Comparison of ENCODE assay signal across 15 cellular contexts in the genomic region with DNA sequence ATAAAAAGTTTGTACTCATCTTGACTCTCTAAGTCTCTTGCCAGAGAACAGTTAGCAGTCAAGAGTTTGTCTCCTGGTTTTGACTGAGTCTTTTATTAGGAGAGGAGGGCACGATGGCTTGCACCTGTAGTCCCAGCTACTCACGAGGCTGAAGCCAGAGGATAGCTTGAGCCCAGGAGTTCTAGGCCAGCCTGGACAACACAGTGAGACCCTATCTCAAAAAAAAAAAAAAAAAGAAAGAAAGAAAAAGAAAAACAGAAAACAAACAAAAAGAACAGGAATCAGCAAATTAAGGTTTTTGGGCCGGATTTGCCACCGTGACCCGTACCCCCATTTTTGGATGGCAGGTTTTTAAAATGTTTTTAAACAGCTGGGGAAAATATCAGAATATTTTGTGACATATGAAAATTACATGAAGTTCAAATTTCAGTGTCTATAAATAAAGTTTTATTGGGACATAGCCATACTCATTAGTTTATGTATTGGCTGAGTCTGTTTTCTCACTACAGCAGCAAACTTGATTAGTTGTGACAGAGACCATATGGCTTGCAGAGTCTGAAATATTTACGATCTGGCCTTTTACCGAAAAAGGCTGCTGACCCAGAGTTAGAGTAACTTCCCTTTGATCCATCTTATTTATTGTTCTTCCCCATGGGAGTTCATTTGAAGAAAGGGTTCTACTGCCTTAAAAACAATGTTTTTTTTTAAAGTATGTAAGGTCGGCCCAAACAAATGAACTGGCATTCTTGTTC. TPM values are rescaled to one million over a fixed set of nuclear protein-coding genes. Genes with fewer than 3 reads are reported as not detected.
A peak's percentile ranks its signal among the peaks of the same experiment; 100 is the strongest.
DNase-seq lines count a peak whose midpoint lies in the region; ATAC-seq and TF ChIP-seq lines count a peak whose summit lies in the region.
"Had no signal": no experiment of that assay in that cellular context is flagged by ENCODE, and none has a peak within 500 bp of the region (broad histone marks: within the 10 kb centered on the region; RNA-seq: fewer than 3 reads in every experiment).

No MANE protein-coding gene starts in this region.

- no peaks in the 10 kb centered on the region for H3K36me3 ChIP-seq in aorta (ENCODE audit: control insufficient read depth in 1 of 2, insufficient read depth in 2 of 2, low read length in 1 of 2)

- DNase-seq in G401 (ENCODE audit: low spot score), result peak; percentile 71
- peak; percentile 25 for DNase-seq in NCI-H82 treated with DMSO at 0.1 percent for 48 hours (lab: John Stamatoyannopoulos, UW; ENCODE audit: unreplicated experiment)
- DNase-seq in effector memory CD8-positive, alpha-beta T cell, result no peak
- DNase-seq in progenitor cell of endocrine pancreas (ENCODE audit: low spot score, unreplicated experiment), result no peak
- DNase-seq in aorta, result no peak
- DNase-seq in activated CD4-positive, alpha-beta T cell treated with anti-CD3 and anti-CD28 coated beads for 4 hours, result no peak
- DNase-seq: activated CD4-positive, alpha-beta T cell treated with anti-CD3 and anti-CD28 coated beads for 48 hours; effector CD8-positive, alpha-beta T cell; NCI-H1694 treated with DMSO at 0.1 percent for 48 hours; RPMI8226; T-helper 2 cell had no signal

- 80 to 84% methylated on average over 8 of the region's 8 CpGs for WGBS in aorta, 2 donors

- no peak overlapping the region for H3K4me3 Mint-ChIP-seq in effector memory CD8-positive, alpha-beta T cell
- no peak overlapping the region for H3K4me3 Mint-ChIP-seq in progenitor cell of endocrine pancreas (ENCODE audit: low read depth)

- no peaks in the 10 kb centered on the region for H3K27me3 ChIP-seq in aorta (ENCODE audit: control insufficient read depth in 1 of 2, insufficient read depth in 2 of 2, low read length in 1 of 2)
- H3K27me3 ChIP-seq: ascending aorta had no signal

- H3K27me3 Mint-ChIP-seq in effector memory CD8-positive, alpha-beta T cell, result no peaks in the 10 kb centered on the region
- H3K27me3 Mint-ChIP-seq in progenitor cell of endocrine pancreas, result no peaks in the 10 kb centered on the region

- peaks cover under 1 to 4% of the 10 kb centered on the region in 2 donors for H3K4me1 ChIP-seq in aorta (ENCODE audit: control insufficient read depth in 1 of 2, insufficient read depth in 2 of 2, low read length in 2 of 2)

- H3K9me3 Mint-ChIP-seq in effector memory CD8-positive, alpha-beta T cell, result no peaks in the 10 kb centered on the region
- H3K9me3 Mint-ChIP-seq in progenitor cell of endocrine pancreas (ENCODE audit: low read depth), result no peaks in the 10 kb centered on the region

- TF ChIP-seq CTCF in progenitor cell of endocrine pancreas (IDR thresholded peaks at IDR 0.05; ENCODE audit: unreplicated experiment), result no peak

- H3K27ac ChIP-seq in aorta (ENCODE audit: low read depth in 1 of 2, low read length in 2 of 2), result no peak overlapping the region
- H3K27ac ChIP-seq: ascending aorta, C4-2B had no signal

- intact Hi-C loops in aorta (cut with DNase I), result loop anchor here in 1 of 2 donors (10.0 kb wide), 1 partner anchor 56 kb away; no protein-coding TSS in a partner anchor

- peaks cover 17% of the 10 kb centered on the region for H3K36me3 Mint-ChIP-seq in effector memory CD8-positive, alpha-beta T cell (ENCODE audit: insufficient read depth)
- H3K36me3 Mint-ChIP-seq in progenitor cell of endocrine pancreas (ENCODE audit: insufficient read depth), result peaks cover 15% of the 10 kb centered on the region

- peak overlapping the region; percentile 17 to 37 for H3K27ac Mint-ChIP-seq in effector memory CD8-positive, alpha-beta T cell
- H3K27ac Mint-ChIP-seq in progenitor cell of endocrine pancreas, result peak overlapping the region; percentile 31

- H3K4me1 Mint-ChIP-seq in effector memory CD8-positive, alpha-beta T cell (ENCODE audit: low read depth in 2 of 2), result peaks cover 4 to 28% of the 10 kb centered on the region in 2 donors
- peaks cover 9% of the 10 kb centered on the region for H3K4me1 Mint-ChIP-seq in progenitor cell of endocrine pancreas (ENCODE audit: low read depth)

- no peak for ATAC-seq in effector memory CD8-positive, alpha-beta T cell (replicated peaks)
- ATAC-seq in aorta (ENCODE audit: low FRiP score) (no peak), HG03521 (IDR thresholded peaks at IDR 0.05; ENCODE audit: unreplicated experiment) (no peak), HG02588 (IDR thresholded peaks at IDR 0.05; ENCODE audit: unreplicated experiment) (no peak)

- H3K9me3 ChIP-seq in aorta (ENCODE audit: control insufficient read depth, low read length), result no peaks in the 10 kb centered on the region
- H3K9me3 ChIP-seq: ascending aorta had no signal

- in situ Hi-C loops in G401 (cut with HindIII; ENCODE audit: low sequenced_read_pairs), result no loop called here

- no peak overlapping the region for H3K4me3 ChIP-seq in aorta (ENCODE audit: low read length in 2 of 2)
- H3K4me3 ChIP-seq: ascending aorta had no signal

RNA-seq across cellular contexts. Expression of a gene that starts 31.2 kb away (rescaled TPM):
- 32.2 and 50.3 TPM in 2 replicates for total RNA-seq in G401 (2014; rRNA removed; shearing (Covaris generic))
- 126 and 132 TPM in 2 replicates for total RNA-seq in progenitor cell of endocrine pancreas
- total RNA-seq in aorta, result 100 to 1,000 TPM in 1 of 2 donors, 10 to 100 TPM in 1; 81.0 to 103 TPM
- 10 to 100 TPM; 39.0 to 56.8 TPM for polyA plus RNA-seq in aorta

RNA-seq across cellular contexts. Expression of a gene that starts 31.5 kb away (rescaled TPM):
- 3.8 and 3.9 TPM in 2 replicates for total RNA-seq in G401 (2014; rRNA removed; shearing (Covaris generic))
- total RNA-seq in progenitor cell of endocrine pancreas (62.7 and 68.2 TPM in 2 replicates), aorta (10 to 100 TPM in 1 of 2 donors, 1 to 10 TPM in 1; 8.9 to 15.5 TPM)
- 1 to 10 TPM in 1 of 2 donors, under 1 TPM in 1; 0.95 to 1.4 TPM for polyA plus RNA-seq in aorta

Comparison
In these comparisons a context has a peak if more than half of its experiments do, and no peak if none do; other contexts are left out.
1. DNase-seq: peak in G401 (single experiment) and NCI-H82 treated with DMSO at 0.1 percent for 48 hours (single experiment); none in effector memory CD8-positive, alpha-beta T cell (0 of 3), progenitor cell of endocrine pancreas (single experiment), aorta (0 of 2) and activated CD4-positive, alpha-beta T cell treated with anti-CD3 and anti-CD28 coated beads for 4 hours (0 of 2).